Comparison of ENCODE assay signal across 9 cellular contexts in the genomic region with DNA sequence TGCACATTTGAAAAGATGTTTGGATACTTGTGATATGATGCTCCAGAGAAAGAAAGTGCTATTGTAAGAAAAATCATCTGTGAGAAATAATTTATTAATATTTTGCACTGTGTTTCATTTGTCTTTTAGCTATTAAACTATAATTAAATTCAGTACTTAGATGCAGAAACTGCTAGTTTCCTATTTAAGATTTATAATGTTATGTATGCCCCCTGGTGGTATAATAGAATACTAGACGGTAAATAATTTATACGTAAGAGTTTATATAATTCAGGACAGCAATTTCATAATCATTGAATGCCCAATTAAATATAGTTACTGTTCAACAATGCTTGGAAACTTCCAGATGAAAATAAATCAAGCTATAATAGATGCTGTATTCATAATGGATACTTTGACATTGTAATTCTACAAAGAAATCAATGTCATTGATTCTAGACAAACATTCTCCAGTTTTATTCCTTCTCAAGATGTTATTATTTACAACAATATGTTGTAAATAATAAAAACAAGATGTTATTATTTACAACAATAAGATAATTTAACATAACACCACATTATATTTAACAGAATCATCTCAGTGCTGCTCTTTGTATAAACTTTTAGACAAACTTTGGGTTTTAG.
DNase-seq lines count a peak whose midpoint lies in the region; ATAC-seq and TF ChIP-seq lines count a peak whose summit lies in the region.
"Had no signal": no experiment of that assay in that cellular context is flagged by ENCODE, and none has a peak within 500 bp of the region (broad histone marks: within the 10 kb centered on the region; RNA-seq: fewer than 3 reads in every experiment).

No MANE protein-coding gene starts in this region.

- ATAC-seq in GM18907 (IDR thresholded peaks at IDR 0.05; ENCODE audit: unreplicated experiment) (no peak), GM21528 (IDR thresholded peaks at IDR 0.05; ENCODE audit: low FRiP score, unreplicated experiment) (no peak)
- ATAC-seq: naive thymus-derived CD4-positive, alpha-beta T cell had no signal

- H3K4me1 ChIP-seq in adrenal gland (replicated peaks in 1 of 2): peaks cover 0 to 9% of the 10 kb centered on the region in 2 donors

- TF ChIP-seq POLR2A in adrenal gland (IDR thresholded peaks at IDR 0.05): no peak

- H3K4me3 ChIP-seq in adrenal gland: no peak overlapping the region

- DNase-seq in GM04503 (ENCODE audit: low read depth) (peak; percentile 5), NCI-H1048 (lab: John Stamatoyannopoulos, UW) (peak; percentile 2), adrenal gland (no peak), kidney tubule cell (ENCODE audit: low spot score) (peak; percentile 43), ureter (ENCODE audit: low spot score) (no peak), KG1 (lab: John Stamatoyannopoulos, UW) (no peak)

- H3K9me3 ChIP-seq in adrenal gland (replicated peaks in 1 of 3): no peaks in the 10 kb centered on the region

- H3K36me3 ChIP-seq in adrenal gland (replicated peaks in 1 of 2): no peaks in the 10 kb centered on the region

- 0 to 3% (median 0%) methylated on average over 2 of the region's 2 CpGs for WGBS in adrenal gland, 4 donors

- intact Hi-C loops in adrenal gland (cut with DNase I): no loop called here

- TF ChIP-seq CTCF in adrenal gland (IDR thresholded peaks at IDR 0.05): peak; percentile 35 to 77 (median 54)

- no peak overlapping the region for H3K27ac ChIP-seq in adrenal gland

- H3K27me3 ChIP-seq in adrenal gland: no peaks in the 10 kb centered on the region

Comparison
In these comparisons a context has a peak if more than half of its experiments do, and no peak if none do; other contexts are left out.
1. DNase-seq: peak in GM04503 (single experiment), NCI-H1048 (single experiment) and kidney tubule cell (single experiment); none in adrenal gland (0 of 7), ureter (single experiment) and KG1 (single experiment).